Comparison of ENCODE assay signal across 8 cellular contexts in genomic region chr10:15419279-15419874, GRCh38. TPM values are rescaled to one million over a fixed set of nuclear protein-coding genes. Genes with fewer than 3 reads are reported as not detected.
A peak's percentile ranks its signal among the peaks of the same experiment; 100 is the strongest.
DNase-seq lines count a peak whose midpoint lies in the region; ATAC-seq, FAIRE-seq and TF ChIP-seq lines count a peak whose summit lies in the region.

No MANE protein-coding gene starts in this region.

- in situ Hi-C loops in astrocyte of the spinal cord (cut with HindIII; ENCODE audit: low sequenced_read_pairs) = no loop called here

- peaks cover 0 to 3% (median 0%) of the 10 kb centered on the region in 4 donors for H3K4me1 Mint-ChIP-seq in CD4-positive, CD25-positive, alpha-beta regulatory T cell

- no peaks in the 10 kb centered on the region for H3K4me1 ChIP-seq in CD4-positive, CD25-positive, alpha-beta regulatory T cell (ENCODE audit: control insufficient read depth, insufficient read depth, low read length, poor library complexity, severe bottlenecking)

- peak in 2 of 3 donors; percentile 19 to 40 for DNase-seq in CD4-positive, CD25-positive, alpha-beta regulatory T cell
- peak; percentile 72 for DNase-seq in NCI-H82 (lab: John Stamatoyannopoulos, UW)
- DNase-seq in astrocyte of the spinal cord (ENCODE audit: low read depth, low spot score) = peak; percentile 60
- DNase-seq in stimulated activated CD8-positive, alpha-beta memory T cell treated with anti-CD3 and anti-CD28 coated beads, Interleukin-4, amount 100 ng/mL, for 24 hours (ENCODE audit: low read depth) = peak; percentile 6
- DNase-seq in hippocampal formation (lab: John Stamatoyannopoulos, UW) = no peak
- no peak for DNase-seq in occipital lobe (lab: John Stamatoyannopoulos, UW)

- TF ChIP-seq CTCF in astrocyte of the spinal cord (IDR thresholded peaks at IDR 0.05; ENCODE audit: low read depth, low read length) = peak; percentile 80

- no peak overlapping the region for H3K4me3 ChIP-seq in CD4-positive, CD25-positive, alpha-beta regulatory T cell (ENCODE audit: low read depth, low read length)
- no peak overlapping the region for H3K4me3 ChIP-seq in astrocyte of the spinal cord (ENCODE audit: low read depth, low read length)

- H3K4me3 Mint-ChIP-seq in CD4-positive, CD25-positive, alpha-beta regulatory T cell = no peak overlapping the region

- peak; percentile 84 for FAIRE-seq in islet of Langerhans (lab: Jason Lieb, UNC)

- H3K36me3 Mint-ChIP-seq in CD4-positive, CD25-positive, alpha-beta regulatory T cell = no peaks in the 10 kb centered on the region

- ATAC-seq in CD4-positive, CD25-positive, alpha-beta regulatory T cell (ENCODE audit: low read depth in 2 of 2) = no peak
- ATAC-seq in GM18868 (IDR thresholded peaks at IDR 0.05; ENCODE audit: unreplicated experiment) = peak; percentile 74

- H3K27ac Mint-ChIP-seq in CD4-positive, CD25-positive, alpha-beta regulatory T cell = no peak overlapping the region

- H3K27me3 ChIP-seq in CD4-positive, CD25-positive, alpha-beta regulatory T cell (ENCODE audit: control insufficient read depth, insufficient read depth, low read length) = no peaks in the 10 kb centered on the region

- H3K27ac ChIP-seq in CD4-positive, CD25-positive, alpha-beta regulatory T cell (ENCODE audit: insufficient read depth, low read length, poor library complexity, severe bottlenecking) = no peak overlapping the region

- H3K27me3 Mint-ChIP-seq in CD4-positive, CD25-positive, alpha-beta regulatory T cell = peaks cover 10% of the 10 kb centered on the region

- H3K36me3 ChIP-seq in CD4-positive, CD25-positive, alpha-beta regulatory T cell (ENCODE audit: control insufficient read depth, insufficient read depth, low read length) = no peaks in the 10 kb centered on the region

- peaks cover 0 to 4% (median 1%) of the 10 kb centered on the region in 7 donors for H3K9me3 Mint-ChIP-seq in CD4-positive, CD25-positive, alpha-beta regulatory T cell

- no peaks in the 10 kb centered on the region for H3K9me3 ChIP-seq in CD4-positive, CD25-positive, alpha-beta regulatory T cell (ENCODE audit: control insufficient read depth in 2 of 2, low read length in 2 of 2)

RNA-seq across cellular contexts. Expression of gene FAM171A1, which starts 48.3 kb away (rescaled TPM):
- 2.4 TPM for total RNA-seq in CD4-positive, CD25-positive, alpha-beta regulatory T cell
- 1 to 10 TPM; 3.5 to 4.8 (median 4.6) TPM for polyA plus RNA-seq in CD4-positive, CD25-positive, alpha-beta regulatory T cell
- total RNA-seq in occipital lobe = 31.2 TPM

Comparison
In these comparisons a context has a peak if more than half of its experiments do, and no peak if none do; other contexts are left out.
1. DNase-seq: peak in CD4-positive, CD25-positive, alpha-beta regulatory T cell (2 of 3), NCI-H82 (single experiment), astrocyte of the spinal cord (single experiment) and stimulated activated CD8-positive, alpha-beta memory T cell treated with anti-CD3 and anti-CD28 coated beads, Interleukin-4, amount 100 ng/mL, for 24 hours (single experiment); none in hippocampal formation (0 of 2) and occipital lobe (single experiment).